Comparison of ENCODE assay signal across 8 cellular contexts in genomic region chr4:55545681-55546632, GRCh38. TPM values are rescaled to one million over a fixed set of nuclear protein-coding genes. Genes with fewer than 3 reads are reported as not detected.
DNase-seq lines count a peak whose midpoint lies in the region; ATAC-seq and TF ChIP-seq lines count a peak whose summit lies in the region.

No MANE protein-coding gene starts in this region.

- CTCF ChIA-PET in Panc1 (lab: Charles Lee), result interaction anchor here (0.6 to 0.7 kb wide), 3 partner anchors 83 to 890 kb away, joined by 3 to 4 read pairs (median 3); partner anchors contain the start of gene PAICS
- CTCF ChIA-PET in naive thymus-derived CD4-positive, alpha-beta T cell (lab: Charles Lee), result interaction anchor here (0.5 to 1.4 kb wide), 4 partner anchors 78 to 196 kb away, joined by 3 to 5 read pairs (median 4); no protein-coding TSS in a partner anchor

- no peaks in the 10 kb centered on the region for H3K36me3 Mint-ChIP-seq in activated T-helper 1 cell treated with anti-CD3 and anti-CD28 coated beads, Interleukin-12 subunit alpha, Interleukin-12 subunit beta, Interleukin-2, Interleukin-4 antibody, amounts not matched to agents 30 ng/mL and 10 ng/mL and 1 ng/mL, durations not matched to agents 14 hours and 24 hours and 36 hours (ENCODE audit: low read depth)
- no peaks in the 10 kb centered on the region for H3K36me3 Mint-ChIP-seq in naive thymus-derived CD4-positive, alpha-beta T cell
- no peaks in the 10 kb centered on the region for H3K36me3 Mint-ChIP-seq in stimulated activated naive B cell treated with anti-CD40 and anti-IgM and Interleukin-4, amounts not matched to agents 10 μg/mL and 1 μg/mL and 100 μg/mL, for 72 hours

- no TSS peak for BruUV-seq in Panc1 (replicated peaks; lab: Mats Ljungman, UMichigan)

- peak overlapping the region; percentile 92 for H3K4me3 Mint-ChIP-seq in activated T-helper 1 cell treated with anti-CD3 and anti-CD28 coated beads, Interleukin-12 subunit alpha, Interleukin-12 subunit beta, Interleukin-2, Interleukin-4 antibody, amounts not matched to agents 30 ng/mL and 10 ng/mL and 1 ng/mL, durations not matched to agents 14 hours and 24 hours and 36 hours
- H3K4me3 Mint-ChIP-seq in naive thymus-derived CD4-positive, alpha-beta T cell, result peak overlapping the region; percentile 88 to 96 (median 94)
- peak overlapping the region; percentile 90 to 95 for H3K4me3 Mint-ChIP-seq in stimulated activated naive B cell treated with anti-CD40 and anti-IgM and Interleukin-4, amounts not matched to agents 10 μg/mL and 1 μg/mL and 100 μg/mL, for 72 hours

- H3K4me1 Mint-ChIP-seq in activated T-helper 1 cell treated with anti-CD3 and anti-CD28 coated beads, Interleukin-12 subunit alpha, Interleukin-12 subunit beta, Interleukin-2, Interleukin-4 antibody, amounts not matched to agents 30 ng/mL and 10 ng/mL and 1 ng/mL, durations not matched to agents 14 hours and 24 hours and 36 hours (ENCODE audit: low read depth), result peaks cover 41% of the 10 kb centered on the region
- H3K4me1 Mint-ChIP-seq in naive thymus-derived CD4-positive, alpha-beta T cell, result peaks cover 21 to 64% (median 48%) of the 10 kb centered on the region in 7 donors
- H3K4me1 Mint-ChIP-seq in stimulated activated naive B cell treated with anti-CD40 and anti-IgM and Interleukin-4, amounts not matched to agents 10 μg/mL and 1 μg/mL and 100 μg/mL, for 72 hours, result peaks cover 16 to 22% of the 10 kb centered on the region in 2 donors

- peak overlapping the region; percentile 86 for H3K27ac ChIP-seq in Panc1 (ENCODE audit: low read length)
- peak overlapping the region; percentile 84 for H3K27ac ChIP-seq in naive thymus-derived CD4-positive, alpha-beta T cell (ENCODE audit: low read depth, low read length)

- peaks cover 13% of the 10 kb centered on the region for H3K27me3 Mint-ChIP-seq in activated T-helper 1 cell treated with anti-CD3 and anti-CD28 coated beads, Interleukin-12 subunit alpha, Interleukin-12 subunit beta, Interleukin-2, Interleukin-4 antibody, amounts not matched to agents 30 ng/mL and 10 ng/mL and 1 ng/mL, durations not matched to agents 14 hours and 24 hours and 36 hours (ENCODE audit: insufficient read depth)
- peaks cover 0 to 27% (median 0%) of the 10 kb centered on the region in 5 donors for H3K27me3 Mint-ChIP-seq in naive thymus-derived CD4-positive, alpha-beta T cell
- H3K27me3 Mint-ChIP-seq in stimulated activated naive B cell treated with anti-CD40 and anti-IgM and Interleukin-4, amounts not matched to agents 10 μg/mL and 1 μg/mL and 100 μg/mL, for 72 hours, result no peaks in the 10 kb centered on the region

- in situ Hi-C loops in Panc1 (cut with HindIII; ENCODE audit: low pct_unique_long_range_greater_than_20kb, low sequenced_read_pairs), result no loop called here

- H3K36me3 ChIP-seq in Panc1 (ENCODE audit: control insufficient read depth, insufficient read depth, low read length), result peaks cover 4% of the 10 kb centered on the region; the same call in 1 of the 2 replicates
- H3K36me3 ChIP-seq in naive thymus-derived CD4-positive, alpha-beta T cell (ENCODE audit: control insufficient read depth in 2 of 3, insufficient read depth in 3 of 3, low read length in 3 of 3), result peaks cover 0 to 10% (median 0%) of the 10 kb centered on the region in 3 experiments

- DNase-seq in DMS153 (lab: John Stamatoyannopoulos, UW), result peak; percentile 31
- no peak for DNase-seq in Jurkat, Clone E6-1 (ENCODE audit: low read depth, low spot score)
- DNase-seq in Panc1 (ENCODE audit: low read depth, low spot score), result no peak
- DNase-seq in activated T-helper 1 cell treated with anti-CD3 and anti-CD28 coated beads, Interleukin-12 subunit alpha, Interleukin-12 subunit beta, Interleukin-2, Interleukin-4 antibody, amounts not matched to agents 30 ng/mL and 10 ng/mL and 1 ng/mL, durations not matched to agents 14 hours and 24 hours and 36 hours (ENCODE audit: low spot score), result peak; percentile 48
- DNase-seq in fibroblast of gingiva (ENCODE audit: low read depth), result peak; percentile 74
- peak; percentile 43 to 69 (median 53) for DNase-seq in naive thymus-derived CD4-positive, alpha-beta T cell
- peak; percentile 75 for DNase-seq in stimulated activated naive B cell treated with anti-CD40 and anti-IgM and Interleukin-4, amounts not matched to agents 10 μg/mL and 1 μg/mL and 100 μg/mL, for 72 hours

- H3K9me3 Mint-ChIP-seq in activated T-helper 1 cell treated with anti-CD3 and anti-CD28 coated beads, Interleukin-12 subunit alpha, Interleukin-12 subunit beta, Interleukin-2, Interleukin-4 antibody, amounts not matched to agents 30 ng/mL and 10 ng/mL and 1 ng/mL, durations not matched to agents 14 hours and 24 hours and 36 hours, result no peaks in the 10 kb centered on the region
- no peaks in the 10 kb centered on the region for H3K9me3 Mint-ChIP-seq in naive thymus-derived CD4-positive, alpha-beta T cell
- no peaks in the 10 kb centered on the region for H3K9me3 Mint-ChIP-seq in stimulated activated naive B cell treated with anti-CD40 and anti-IgM and Interleukin-4, amounts not matched to agents 10 μg/mL and 1 μg/mL and 100 μg/mL, for 72 hours

- intact Hi-C loops in Panc1 (cut with micrococcal nuclease; ENCODE audit: unreplicated experiment), result no loop called here
- intact Hi-C loops in activated T-helper 1 cell treated with anti-CD3 and anti-CD28 coated beads, Interleukin-12 subunit alpha, Interleukin-12 subunit beta, Interleukin-2, Interleukin-4 antibody, amounts not matched to agents 30 ng/mL and 10 ng/mL and 1 ng/mL, durations not matched to agents 14 hours and 24 hours and 36 hours (cut with micrococcal nuclease), result loop anchor here (1.0 to 10.0 kb wide), 18 partner anchors 17 to 1481 kb away; partner anchors contain the start of genes AASDH, CEP135, CHIC2 and EXOC1
- intact Hi-C loops in naive thymus-derived CD4-positive, alpha-beta T cell (cut with micrococcal nuclease), result loop anchor here (1.0 to 10.0 kb wide), 20 partner anchors 8 to 1481 kb away; partner anchors contain the start of genes AASDH (in 2 of the 2), POLR2B (in 2 of the 2), SRD5A3 (in 2 of the 2) and TMEM165 (in 2 of the 2)

- peak; percentile 47 for ATAC-seq in GM21529 (IDR thresholded peaks at IDR 0.05; ENCODE audit: unreplicated experiment)
- ATAC-seq in Panc1, result peak; percentile 80
- peak; percentile 67 for ATAC-seq in naive thymus-derived CD4-positive, alpha-beta T cell
- peak; percentile 69 to 71 for ATAC-seq in stimulated activated naive B cell treated with anti-CD40 and anti-IgM and Interleukin-4, amounts not matched to agents 10 μg/mL and 1 μg/mL and 100 μg/mL, for 72 hours (replicated peaks)

- H3K4me3 ChIP-seq in Jurkat, Clone E6-1 (ENCODE audit: low read length), result peak overlapping the region; percentile 78
- H3K4me3 ChIP-seq in Panc1 (ENCODE audit: low read depth in 2 of 2, low read length in 2 of 2), result peak overlapping the region; percentile 80 to 84
- peak overlapping the region; percentile 68 for H3K4me3 ChIP-seq in naive thymus-derived CD4-positive, alpha-beta T cell (ENCODE audit: low read length)

- H3K27ac Mint-ChIP-seq in activated T-helper 1 cell treated with anti-CD3 and anti-CD28 coated beads, Interleukin-12 subunit alpha, Interleukin-12 subunit beta, Interleukin-2, Interleukin-4 antibody, amounts not matched to agents 30 ng/mL and 10 ng/mL and 1 ng/mL, durations not matched to agents 14 hours and 24 hours and 36 hours, result peak overlapping the region; percentile 84
- peak overlapping the region; percentile 74 to 92 (median 89) for H3K27ac Mint-ChIP-seq in naive thymus-derived CD4-positive, alpha-beta T cell
- H3K27ac Mint-ChIP-seq in stimulated activated naive B cell treated with anti-CD40 and anti-IgM and Interleukin-4, amounts not matched to agents 10 μg/mL and 1 μg/mL and 100 μg/mL, for 72 hours, result peak overlapping the region; percentile 96

- peaks cover 20% of the 10 kb centered on the region for H3K4me1 ChIP-seq in Panc1 (ENCODE audit: control insufficient read depth, insufficient read depth, low read length)
- peaks cover 5 to 8% of the 10 kb centered on the region in 2 donors for H3K4me1 ChIP-seq in naive thymus-derived CD4-positive, alpha-beta T cell (ENCODE audit: control insufficient read depth in 2 of 2, insufficient read depth in 2 of 2, low read length in 2 of 2)

- no peak for TF ChIP-seq CTCF in Panc1 (IDR thresholded peaks at IDR 0.05)

- POLR2A ChIA-PET in Panc1 (lab: Charles Lee), result interaction anchor here (0.6 kb wide), 3 partner anchors 90 to 922 kb away, joined by 3 to 6 read pairs (median 4); no protein-coding TSS in a partner anchor
- POLR2A ChIA-PET in naive thymus-derived CD4-positive, alpha-beta T cell (lab: Charles Lee), result interaction anchor here (0.8 to 2.0 kb wide), 11 partner anchors 8 to 890 kb away, joined by 3 to 14 read pairs (median 4); partner anchors contain the start of genes AASDH, PAICS, PPAT and SRD5A3

- no peaks in the 10 kb centered on the region for H3K27me3 ChIP-seq in Panc1 (ENCODE audit: control insufficient read depth, insufficient read depth, low read length)
- no peaks in the 10 kb centered on the region for H3K27me3 ChIP-seq in naive thymus-derived CD4-positive, alpha-beta T cell (ENCODE audit: control insufficient read depth in 2 of 2, insufficient read depth in 2 of 2, low read length in 2 of 2)

- no peaks in the 10 kb centered on the region for H3K9me3 ChIP-seq in Panc1 (ENCODE audit: control insufficient read depth, insufficient read depth, low read depth, low read length)
- no peaks in the 10 kb centered on the region for H3K9me3 ChIP-seq in naive thymus-derived CD4-positive, alpha-beta T cell (ENCODE audit: control insufficient read depth in 2 of 3, low read length in 3 of 3)

RNA-seq across cellular contexts. Expression of gene CLOCK, which starts 0.8 kb away (rescaled TPM):
- 3.6 TPM for polyA plus RNA-seq in Jurkat, Clone E6-1 (2012; ENCODE audit: insufficient read depth, insufficient read length)
- total RNA-seq in Panc1 (2021; ENCODE audit: unreplicated experiment), result 24.9 TPM
- 6.8 TPM for polyA plus RNA-seq in Panc1 (2012; ENCODE audit: insufficient read length)
- 12.7 and 13.0 TPM in 2 replicates for total RNA-seq in activated T-helper 1 cell treated with anti-CD3 and anti-CD28 coated beads, Interleukin-12 subunit alpha, Interleukin-12 subunit beta, Interleukin-2, Interleukin-4 antibody, amounts not matched to agents 30 ng/mL and 10 ng/mL and 1 ng/mL, durations not matched to agents 14 hours and 24 hours and 36 hours
- 10 to 100 TPM in 2 of 5 experiments, 1 to 10 TPM in 3; 7.9 to 12.6 (median 8.9) TPM for total RNA-seq in naive thymus-derived CD4-positive, alpha-beta T cell
- 1 to 10 TPM; 4.6 to 5.0 TPM for polyA plus RNA-seq in naive thymus-derived CD4-positive, alpha-beta T cell

RNA-seq across cellular contexts. Expression of gene PDCL2, which starts 46.1 kb away (rescaled TPM):
- polyA plus RNA-seq in Jurkat, Clone E6-1 (2012; ENCODE audit: insufficient read depth, insufficient read length), result not detected
- not detected for total RNA-seq in Panc1 (2021; ENCODE audit: unreplicated experiment)
- polyA plus RNA-seq in Panc1 (2012; ENCODE audit: insufficient read length), result not detected
- total RNA-seq in activated T-helper 1 cell treated with anti-CD3 and anti-CD28 coated beads, Interleukin-12 subunit alpha, Interleukin-12 subunit beta, Interleukin-2, Interleukin-4 antibody, amounts not matched to agents 30 ng/mL and 10 ng/mL and 1 ng/mL, durations not matched to agents 14 hours and 24 hours and 36 hours, result not detected in 2 replicates
- not detected for total RNA-seq in naive thymus-derived CD4-positive, alpha-beta T cell
- not detected for polyA plus RNA-seq in naive thymus-derived CD4-positive, alpha-beta T cell

Comparison
In these comparisons a context has a peak if more than half of its experiments do, and no peak if none do; other contexts are left out.
1. DNase-seq: peak in DMS153 (single experiment), activated T-helper 1 cell treated with anti-CD3 and anti-CD28 coated beads, Interleukin-12 subunit alpha, Interleukin-12 subunit beta, Interleukin-2, Interleukin-4 antibody, amounts not matched to agents 30 ng/mL and 10 ng/mL and 1 ng/mL, durations not matched to agents 14 hours and 24 hours and 36 hours (single experiment), fibroblast of gingiva (single experiment), naive thymus-derived CD4-positive, alpha-beta T cell (9 of 9) and stimulated activated naive B cell treated with anti-CD40 and anti-IgM and Interleukin-4, amounts not matched to agents 10 μg/mL and 1 μg/mL and 100 μg/mL, for 72 hours (single experiment); none in Jurkat, Clone E6-1 (single experiment) and Panc1 (single experiment).
2. Peak in every context shown above with its lines, with median percentiles within 50 percentile points of each other: ATAC-seq, H3K4me3 ChIP-seq, H3K27ac Mint-ChIP-seq and H3K4me3 Mint-ChIP-seq.